Comparison of ENCODE assay signal across 8 cellular contexts in genomic region chrX:11908371-11908770, GRCh38.
A peak's percentile ranks its signal among the peaks of the same experiment; 100 is the strongest.
DNase-seq lines count a peak whose midpoint lies in the region; ATAC-seq and TF ChIP-seq lines count a peak whose summit lies in the region.

No MANE protein-coding gene starts in this region.

- H3K4me1 ChIP-seq in PC-3 (ENCODE audit: insufficient read depth, low read length): no peaks in the 10 kb centered on the region

- no peaks in the 10 kb centered on the region for H3K27me3 ChIP-seq in PC-3 (ENCODE audit: low read length)

- TF ChIP-seq CTCF in PC-3 (conservative IDR thresholded peaks at IDR 0.05; ENCODE audit: low read depth, low read length): peak; percentile 73
- peak; percentile 66 for TF ChIP-seq CTCF in epithelial cell of proximal tubule (conservative IDR thresholded peaks at IDR 0.05; ENCODE audit: low read depth, low read length)

- POLR2A ChIA-PET in PC-3 (lab: Charles Lee; ENCODE audit: unreplicated experiment): no interaction called here

- H3K4me3 ChIP-seq in PC-3 (ENCODE audit: low read length) (no peak overlapping the region), epithelial cell of proximal tubule (ENCODE audit: low read depth, low read length) (no peak overlapping the region)

- peak; percentile 58 for ATAC-seq in GM18505 (IDR thresholded peaks at IDR 0.05; ENCODE audit: unreplicated experiment)
- ATAC-seq in HG03066 (IDR thresholded peaks at IDR 0.05; ENCODE audit: low read depth, unreplicated experiment): peak; percentile 76
- ATAC-seq in PC-3: peak; percentile 76

- intact Hi-C loops in PC-3 (cut with micrococcal nuclease): loop anchor here (5.0 to 10.0 kb wide), 2 partner anchors 136 to 374 kb away; no protein-coding TSS in a partner anchor

- H3K9me3 ChIP-seq in PC-3 (ENCODE audit: low read length): no peaks in the 10 kb centered on the region

- no peaks in the 10 kb centered on the region for H3K79me2 ChIP-seq in PC-3 (ENCODE audit: low read length)

- no peaks in the 10 kb centered on the region for H3K36me3 ChIP-seq in PC-3 (ENCODE audit: low read depth, low read length)

- peak; percentile 3 to 16 for DNase-seq in AML-193 (lab: John Stamatoyannopoulos, UW)
- peak; percentile 63 for DNase-seq in PC-3
- no peak for DNase-seq in epithelial cell of proximal tubule (ENCODE audit: low read depth)
- no peak for DNase-seq in mucosa of gallbladder (ENCODE audit: low spot score)
- no peak for DNase-seq in islet precursor cell
- no peak for DNase-seq in activated gamma-delta T cell treated with Interleukin-2 at 50 U/mL for 16 hours

- no peak overlapping the region for H3K9ac ChIP-seq in PC-3 (ENCODE audit: low read length)

- TF ChIP-seq POLR2A in GM18505 (IDR thresholded peaks at IDR 0.05; ENCODE audit: borderline replicate concordance, extremely low read depth, insufficient read depth, insufficient read length): no peak

- H3F3A ChIP-seq in PC-3 (ENCODE audit: low read length, unreplicated experiment): no peaks in the 10 kb centered on the region

- H2AFZ ChIP-seq in PC-3 (ENCODE audit: low read length): peak overlapping the region; percentile 28; the same call in 1 of the 2 replicates

- H3K4me2 ChIP-seq in PC-3 (ENCODE audit: low read length): no peak overlapping the region

- CTCF ChIA-PET in PC-3 (lab: Charles Lee): no interaction called here

- H4K20me1 ChIP-seq in PC-3 (ENCODE audit: low read length): no peaks in the 10 kb centered on the region

- no TSS peak for BruUV-seq in PC-3 (replicated peaks; lab: Mats Ljungman, UMichigan)

- no peak overlapping the region for H3K27ac ChIP-seq in PC-3 (ENCODE audit: low read length)

- H3K9me2 ChIP-seq in PC-3 (replicated peaks; ENCODE audit: low read length): no peaks in the 10 kb centered on the region

Comparison
In these comparisons a context has a peak if more than half of its experiments do, and no peak if none do; other contexts are left out.
1. DNase-seq: peak in AML-193 (2 of 2) and PC-3 (single experiment); none in epithelial cell of proximal tubule (single experiment), mucosa of gallbladder (single experiment), islet precursor cell (single experiment) and activated gamma-delta T cell treated with Interleukin-2 at 50 U/mL for 16 hours (single experiment).
2. Peak in every context shown above with its lines, with median percentiles within 50 percentile points of each other: ATAC-seq.